Comparison of ENCODE assay signal across 15 cellular contexts in the genomic region with DNA sequence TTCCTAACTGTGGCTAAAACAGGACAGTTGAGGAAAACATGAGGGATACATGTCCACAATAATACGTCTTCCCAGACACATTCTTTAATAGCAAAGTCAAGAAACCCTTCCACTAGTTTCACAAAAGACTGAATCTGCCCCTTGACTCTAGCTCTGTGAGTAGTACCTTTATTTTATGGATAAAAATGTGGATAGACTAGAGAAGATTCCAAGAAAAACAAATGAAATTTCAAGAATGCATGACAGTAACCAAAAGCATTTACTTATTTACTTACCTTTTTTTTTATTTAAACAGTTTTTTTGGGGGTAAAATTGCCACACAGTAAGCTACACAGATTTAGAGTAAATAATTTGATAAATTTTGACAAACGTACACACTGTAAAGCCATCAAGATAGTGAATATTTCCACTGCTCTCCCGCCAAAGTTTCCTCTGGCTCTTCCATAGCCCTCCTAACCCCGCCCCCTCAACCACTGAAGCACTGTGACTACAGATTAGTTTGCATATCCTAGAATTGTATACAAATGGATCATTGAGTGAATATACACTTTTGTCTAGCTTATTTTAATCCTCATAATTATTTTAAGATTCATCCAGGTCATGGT.
"Had no signal": no experiment of that assay in that cellular context is flagged by ENCODE, and none has a peak within 500 bp of the region (broad histone marks: within the 10 kb centered on the region; RNA-seq: fewer than 3 reads in every experiment).

No MANE protein-coding gene starts in this region.

- H3K27ac ChIP-seq: lower lobe of right lung, psoas muscle, right lobe of liver, spleen had no signal

- DNase-seq: activated CD4-positive, alpha-beta T cell treated with anti-CD3 and anti-CD28 coated beads, Interleukin-2, amount 10 ng/mL, durations not matched to agents 24 days and 14 days; activated naive CD4-positive, alpha-beta T cell treated with anti-CD3 and anti-CD28 coated beads for 36 hours; endodermal cell; erythroblast; foreskin fibroblast; glutamatergic neuron; immature natural killer cell; lower lobe of right lung; naive thymus-derived CD4-positive, alpha-beta T cell; psoas muscle; right lobe of liver; spleen; stimulated activated CD4-positive, alpha-beta T cell treated with anti-CD3 and anti-CD28 coated beads, Interleukin-2, amount 100 ng/mL, for 24 hours; stimulated activated naive B cell treated with anti-CD40 and anti-IgM and Interleukin-4, amounts not matched to agents 10 μg/mL and 1 μg/mL and 100 μg/mL, for 72 hours had no signal

- ATAC-seq: lower lobe of right lung; naive thymus-derived CD4-positive, alpha-beta T cell; psoas muscle; stimulated activated naive B cell treated with anti-CD40 and anti-IgM and Interleukin-4, amounts not matched to agents 10 μg/mL and 1 μg/mL and 100 μg/mL, for 72 hours; WTC11 had no signal

- H3K4me3 ChIP-seq: lower lobe of right lung, psoas muscle, right lobe of liver, spleen had no signal

- H3K27me3 ChIP-seq: right lobe of liver had no signal

- H3K4me1 ChIP-seq: lower lobe of right lung, psoas muscle, right lobe of liver, spleen had no signal

- H3K36me3 ChIP-seq: lower lobe of right lung, right lobe of liver, spleen had no signal

- H3K9me3 ChIP-seq: lower lobe of right lung, psoas muscle, right lobe of liver had no signal
